16 cellular contexts compared by ENCODE assay signal in genomic region chr5:122471031-122471751, GRCh38.
"Had no signal": no experiment of that assay in that cellular context is flagged by ENCODE, and none has a peak within 500 bp of the region (broad histone marks: within the 10 kb centered on the region; RNA-seq: fewer than 3 reads in every experiment).

No MANE protein-coding gene starts in this region.

- H3K9me3 Mint-ChIP-seq: activated CD4-positive, alpha-beta memory T cell treated with anti-CD3 and anti-CD28 coated beads for 36 hours; activated T-cell treated with anti-CD3 and anti-CD28 coated beads, Interleukin-2, amount 50 U/mL, for 4 hours; naive thymus-derived CD8-positive, alpha-beta T cell had no signal

- H3K4me3 ChIP-seq: heart left ventricle, prostate gland, sigmoid colon, thyroid gland, uterus had no signal

- H3K9me3 ChIP-seq: heart left ventricle, prostate gland, sigmoid colon, thyroid gland, uterus had no signal

- H3K27me3 ChIP-seq: heart left ventricle, sigmoid colon, thyroid gland, uterus had no signal

- H3K36me3 ChIP-seq: heart left ventricle, prostate gland, sigmoid colon, thyroid gland, uterus had no signal

- ATAC-seq: activated T-cell treated with anti-CD3 and anti-CD28 coated beads, Interleukin-2, amount 50 U/mL, for 4 hours; naive thymus-derived CD8-positive, alpha-beta T cell had no signal

- H3K27ac Mint-ChIP-seq: activated CD4-positive, alpha-beta memory T cell treated with anti-CD3 and anti-CD28 coated beads for 36 hours; activated naive CD8-positive, alpha-beta T cell; naive thymus-derived CD8-positive, alpha-beta T cell had no signal

- H3K36me3 Mint-ChIP-seq: activated CD4-positive, alpha-beta memory T cell treated with anti-CD3 and anti-CD28 coated beads for 36 hours; activated naive CD8-positive, alpha-beta T cell; naive thymus-derived CD8-positive, alpha-beta T cell had no signal

- DNase-seq: activated CD4-positive, alpha-beta memory T cell treated with anti-CD3 and anti-CD28 coated beads for 36 hours; activated CD4-positive, alpha-beta T cell treated with anti-CD3 and anti-CD28 coated beads for 1 hour; activated effector memory CD4-positive, alpha-beta T cell treated with anti-CD3 and anti-CD28 coated beads, Interleukin-2, amount 50 U/mL, for 16 hours; activated T-cell treated with anti-CD3 and anti-CD28 coated beads, Interleukin-2, amount 50 U/mL, for 4 hours; amygdala; dermis blood vessel endothelial cell; foreskin melanocyte; heart left ventricle; kidney glomerular epithelial cell; naive thymus-derived CD8-positive, alpha-beta T cell; sigmoid colon; thyroid gland; uterus had no signal

- H3K27ac ChIP-seq: heart left ventricle, prostate gland, sigmoid colon, thyroid gland, uterus had no signal

- H3K4me3 Mint-ChIP-seq: activated CD4-positive, alpha-beta memory T cell treated with anti-CD3 and anti-CD28 coated beads for 36 hours; activated naive CD8-positive, alpha-beta T cell; activated T-cell treated with anti-CD3 and anti-CD28 coated beads, Interleukin-2, amount 50 U/mL, for 4 hours; brain; naive thymus-derived CD8-positive, alpha-beta T cell had no signal

- H3K4me1 ChIP-seq: prostate gland, sigmoid colon, thyroid gland, uterus had no signal

- H3K4me1 Mint-ChIP-seq: naive thymus-derived CD8-positive, alpha-beta T cell had no signal

- H3K27me3 Mint-ChIP-seq: brain had no signal
